8 cellular contexts compared by ENCODE assay signal in the genomic region with DNA sequence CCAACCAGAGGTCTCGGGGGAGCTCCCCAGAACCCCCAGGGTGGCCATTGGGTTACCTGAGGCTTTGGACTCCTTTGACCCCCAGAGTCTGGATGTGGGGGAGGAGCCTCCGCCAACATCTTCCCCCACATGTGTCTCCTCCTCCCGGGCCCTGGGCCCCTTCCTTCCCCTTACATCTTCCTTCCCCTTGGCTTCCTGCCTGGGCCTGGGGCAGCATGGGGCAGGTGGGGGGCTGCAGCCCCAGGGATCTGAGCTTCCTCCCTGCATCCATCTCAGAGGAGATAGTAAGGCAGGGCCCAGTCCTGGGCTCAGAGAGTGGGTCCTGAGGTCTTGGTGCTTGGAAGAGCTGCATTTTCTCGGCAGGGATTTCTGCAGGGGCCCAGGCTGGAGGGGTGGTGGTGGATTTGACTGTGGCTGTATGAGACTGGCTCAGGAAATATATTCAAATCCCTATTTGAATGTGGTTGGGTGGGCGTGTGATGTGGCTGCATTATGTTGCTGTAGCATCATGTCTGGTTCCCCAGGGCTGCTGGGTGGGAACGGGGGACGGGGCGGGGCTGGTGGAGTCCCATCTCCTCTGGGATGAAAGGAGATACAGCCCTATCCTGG. TPM values are rescaled to one million over a fixed set of nuclear protein-coding genes. Genes with fewer than 3 reads are reported as not detected.
DNase-seq lines count a peak whose midpoint lies in the region; ATAC-seq and TF ChIP-seq lines count a peak whose summit lies in the region.

No MANE protein-coding gene starts in this region.

- H3K36me3 ChIP-seq in lower lobe of right lung (no peaks in the 10 kb centered on the region), trophoblast cell (ENCODE audit: control insufficient read depth in 1 of 2, insufficient read depth in 2 of 2, low read length in 2 of 2) (no peaks in the 10 kb centered on the region)

- H2BK12ac ChIP-seq in trophoblast cell (ENCODE audit: low read length): no peak overlapping the region

- H3K27me3 ChIP-seq in lower lobe of right lung (ENCODE audit: low read depth): no peaks in the 10 kb centered on the region
- H3K27me3 ChIP-seq in trophoblast cell (ENCODE audit: insufficient read depth, low read length): no peaks in the 10 kb centered on the region

- no peak for TF ChIP-seq CTCF in GM12875 (IDR thresholded peaks at IDR 0.05; ENCODE audit: borderline replicate concordance, insufficient read depth, low read depth, low read length)
- no peak for TF ChIP-seq CTCF in lower lobe of right lung (IDR thresholded peaks at IDR 0.05)

- H2AK5ac ChIP-seq in trophoblast cell (ENCODE audit: low read length): no peak overlapping the region

- intact Hi-C loops in lower lobe of right lung (cut with DNase I): no loop called here

- H3K79me1 ChIP-seq in trophoblast cell (ENCODE audit: low read length): no peaks in the 10 kb centered on the region

- H3K4me3 ChIP-seq in GM12875 (ENCODE audit: low read depth, low read length) (peak overlapping the region; percentile 98), lower lobe of right lung (peak overlapping the region; percentile 69), trophoblast cell (ENCODE audit: low read depth, low read length) (no peak overlapping the region)

- H3K9me3 ChIP-seq in lower lobe of right lung (no peaks in the 10 kb centered on the region), trophoblast cell (ENCODE audit: insufficient read depth, low read depth, low read length) (peaks cover 2% of the 10 kb centered on the region)

- no CpG with 5 or more reads among the region's 8 CpGs for WGBS in trophoblast cell (ENCODE audit: extremely low coverage, insufficient coverage, insufficient read length)

- H4K91ac ChIP-seq in trophoblast cell (ENCODE audit: low read depth, low read length): no peak overlapping the region

- no peak overlapping the region for H2BK5ac ChIP-seq in trophoblast cell (ENCODE audit: low read depth, low read length, poor library complexity)

- H4K8ac ChIP-seq in trophoblast cell (ENCODE audit: low read depth, low read length): no peak overlapping the region

- H3K4me1 ChIP-seq in lower lobe of right lung (peaks cover 11% of the 10 kb centered on the region), trophoblast cell (ENCODE audit: control insufficient read depth in 1 of 2, insufficient read depth in 2 of 2, low read length in 2 of 2) (no peaks in the 10 kb centered on the region)

- peak; percentile 53 to 59 for ATAC-seq in lower lobe of right lung

- H3K18ac ChIP-seq in trophoblast cell (ENCODE audit: low read length): no peak overlapping the region

- H3K23ac ChIP-seq in trophoblast cell (ENCODE audit: low read length): no peak overlapping the region

- H2BK120ac ChIP-seq in trophoblast cell (ENCODE audit: insufficient read depth, low read length, poor library complexity): no peak overlapping the region

- H3K9ac ChIP-seq in trophoblast cell (ENCODE audit: low read length): no peak overlapping the region

- no peaks in the 10 kb centered on the region for H3K79me2 ChIP-seq in trophoblast cell (ENCODE audit: control insufficient read depth, insufficient read depth, low read length, poor library complexity)

- DNase-seq in KG1 (lab: John Stamatoyannopoulos, UW) (peak; percentile 74), lower lobe of right lung (peak; percentile 73), superior temporal gyrus (ENCODE audit: extremely low spot score) (peak; percentile 10), H4 (ENCODE audit: low spot score) (no peak), trophoblast cell (no peak), NCI-H2196 (lab: John Stamatoyannopoulos, UW; ENCODE audit: unreplicated experiment) (no peak)
- DNase-seq in activated T-cell treated with anti-CD3 and anti-CD28 coated beads, Interleukin-2, amount 50 U/mL, for 1 hour: peak; percentile 56

- no peak overlapping the region for H4K12ac ChIP-seq in trophoblast cell (ENCODE audit: low read depth, low read length)

- H3K4me2 ChIP-seq in trophoblast cell (ENCODE audit: low read length): no peak overlapping the region

- H3K14ac ChIP-seq in trophoblast cell (ENCODE audit: low read length): no peak overlapping the region

- H3K27ac ChIP-seq in lower lobe of right lung (peak overlapping the region; percentile 72), trophoblast cell (ENCODE audit: low read depth, low read length) (no peak overlapping the region)

- no peak overlapping the region for H2AFZ ChIP-seq in trophoblast cell (ENCODE audit: insufficient read depth, low read length, poor library complexity)

- no peak overlapping the region for H3K4ac ChIP-seq in trophoblast cell (ENCODE audit: low read depth, low read length)

RNA-seq across cellular contexts. Expression of gene VAV1, which starts 0.9 kb away (rescaled TPM):
- total RNA-seq in lower lobe of right lung: 36.2 TPM
- total RNA-seq in H4 (2014; rRNA removed; shearing (Covaris generic)): 0.06 TPM in 1 of 2 replicates, not detected in the other
- polyA plus RNA-seq in trophoblast cell (2013): 0.12 and 0.24 TPM in 2 replicates

RNA-seq across cellular contexts. Expression of gene SH2D3A, which starts 6.2 kb away (rescaled TPM):
- total RNA-seq in lower lobe of right lung: 21.2 TPM
- not detected in 2 replicates for total RNA-seq in H4 (2014; rRNA removed; shearing (Covaris generic))
- polyA plus RNA-seq in trophoblast cell (2013): 25.0 and 26.7 TPM in 2 replicates

RNA-seq across cellular contexts. Expression of gene TRIP10, which starts 33.9 kb away (rescaled TPM):
- 65.8 TPM for total RNA-seq in lower lobe of right lung
- total RNA-seq in H4 (2014; rRNA removed; shearing (Covaris generic)): 29.5 and 91.7 TPM in 2 replicates
- 86.9 and 89.2 TPM in 2 replicates for polyA plus RNA-seq in trophoblast cell (2013)

RNA-seq across cellular contexts. Expression of gene GPR108, which starts 36.0 kb away (rescaled TPM):
- 87.0 TPM for total RNA-seq in lower lobe of right lung
- total RNA-seq in H4 (2014; rRNA removed; shearing (Covaris generic)): 65.4 and 81.8 TPM in 2 replicates
- 45.3 and 47.5 TPM in 2 replicates for polyA plus RNA-seq in trophoblast cell (2013)

RNA-seq across cellular contexts. Expression of gene C3, which starts 53.0 kb away (rescaled TPM):
- 1,321 TPM for total RNA-seq in lower lobe of right lung
- total RNA-seq in H4 (2014; rRNA removed; shearing (Covaris generic)): 4.7 and 9.1 TPM in 2 replicates
- polyA plus RNA-seq in trophoblast cell (2013): 4.5 and 5.1 TPM in 2 replicates

Comparison
In these comparisons a context has a peak if more than half of its experiments do, and no peak if none do; other contexts are left out.
1. DNase-seq: peak in KG1 (single experiment), activated T-cell treated with anti-CD3 and anti-CD28 coated beads, Interleukin-2, amount 50 U/mL, for 1 hour (single experiment), lower lobe of right lung (single experiment) and superior temporal gyrus (single experiment); none in H4 (single experiment), trophoblast cell (0 of 2) and NCI-H2196 (single experiment).
2. RNA of gene VAV1, which starts 0.9 kb away (total RNA-seq): 36.2 TPM in lower lobe of right lung (single experiment); 0.06 TPM in H4; every median in the first group is over 10 times any median in the second.
3. RNA of gene SH2D3A, which starts 6.2 kb away (total RNA-seq): 21.2 TPM in lower lobe of right lung (single experiment); not detected in H4; every median in the first group is over 10 times any median in the second.